In genomic region chr2:143259368-143259958, GRCh38 we compare ENCODE assay signal across 9 cellular contexts.
DNase-seq lines count a peak whose midpoint lies in the region; ATAC-seq and TF ChIP-seq lines count a peak whose summit lies in the region.
"Had no signal": no experiment of that assay in that cellular context is flagged by ENCODE, and none has a peak within 500 bp of the region (broad histone marks: within the 10 kb centered on the region; RNA-seq: fewer than 3 reads in every experiment).

No MANE protein-coding gene starts in this region.

- 0 out of 22 replicates have a peak, but pooled peaks cover 0 to 4% (median 0%) of the 10 kb centered on the region in 11 experiments for H4K20me1 ChIP-seq in BLaER1 treated with 17β-estradiol and CSF1 and Interleukin-3, amounts not matched to agents 10 nM and 100 nM
- H4K20me1 ChIP-seq in PC-3 (ENCODE audit: low read length): no peaks in the 10 kb centered on the region

- H3K27me3 ChIP-seq in BLaER1 treated with 17β-estradiol and CSF1 and Interleukin-3, amounts not matched to agents 10 nM and 100 nM: no peaks in the 10 kb centered on the region
- H3K27me3 ChIP-seq in PC-3 (ENCODE audit: low read length) (peaks cover 22% of the 10 kb centered on the region), neuronal stem cell (ENCODE audit: control insufficient read depth in 3 of 3, insufficient read depth in 3 of 3, low read depth in 1 of 3, low read length in 3 of 3) (no peaks in the 10 kb centered on the region), suprapubic skin (no peaks in the 10 kb centered on the region)
- H3K27me3 ChIP-seq: SJSA1 had no signal

- no peaks in the 10 kb centered on the region for H3K79me1 ChIP-seq in neuronal stem cell (ENCODE audit: low read depth, low read length)

- H2AFZ ChIP-seq in PC-3 (ENCODE audit: low read length) (0 out of 2 replicates have a peak overlapping the region, but pooled peaks have one; percentile 40), neuronal stem cell (ENCODE audit: low read length) (peak overlapping the region; percentile 63)

- H3K4me2 ChIP-seq in BLaER1 treated with 17β-estradiol and CSF1 and Interleukin-3, amounts not matched to agents 10 nM and 100 nM: peak overlapping the region in 7 of 11 experiments; percentile 36 to 58 (median 48); a peak in 10 of 22 replicates
- H3K4me2 ChIP-seq in PC-3 (ENCODE audit: low read length): no peak overlapping the region
- no peak overlapping the region for H3K4me2 ChIP-seq in neuronal stem cell (ENCODE audit: insufficient read depth, low read length, poor library complexity, severe bottlenecking)

- H2AK5ac ChIP-seq in neuronal stem cell (ENCODE audit: low read depth, low read length): no peak overlapping the region

- CTCF ChIA-PET in PC-3 (lab: Charles Lee): interaction anchor here (0.6 to 1.3 kb wide), 3 partner anchors 88 to 148 kb away, joined by 3 to 4 read pairs (median 3); no protein-coding TSS in a partner anchor

- intact Hi-C loops in PC-3 (cut with micrococcal nuclease): loop anchor here (1.0 to 2.0 kb wide), 3 partner anchors 54 to 149 kb away; no protein-coding TSS in a partner anchor

- H2BK120ac ChIP-seq in neuronal stem cell (ENCODE audit: low read depth, low read length): no peak overlapping the region

- H2BK5ac ChIP-seq in neuronal stem cell (ENCODE audit: low read length): no peak overlapping the region

- no peak overlapping the region for H4K91ac ChIP-seq in neuronal stem cell (ENCODE audit: low read depth, low read length, poor library complexity)

- TF ChIP-seq EP300 in suprapubic skin (IDR thresholded peaks at IDR 0.05): no peak

- no peak for TF ChIP-seq POLR2A in suprapubic skin (IDR thresholded peaks at IDR 0.05)

- no TSS peak for BruUV-seq in PC-3 (replicated peaks; lab: Mats Ljungman, UMichigan)

- H3K36me3 ChIP-seq in BLaER1 treated with 17β-estradiol and CSF1 and Interleukin-3, amounts not matched to agents 10 nM and 100 nM: peaks cover 0 to 26% (median 12%) of the 10 kb centered on the region in 11 experiments; a peak in 12 of 22 replicates
- H3K36me3 ChIP-seq in PC-3 (ENCODE audit: low read depth, low read length) (no peaks in the 10 kb centered on the region), neuronal stem cell (replicated peaks in 1 of 2; ENCODE audit: control insufficient read depth in 2 of 2, insufficient read depth in 2 of 2, low read length in 2 of 2) (no peaks in the 10 kb centered on the region), suprapubic skin (no peaks in the 10 kb centered on the region)
- H3K36me3 ChIP-seq: SJSA1 had no signal

- peak; percentile 17 for DNase-seq in HuH-7 (ENCODE audit: low spot score)
- peak; percentile 81 for DNase-seq in PC-3
- peak; percentile 74 to 80 for DNase-seq in activated T-cell treated with anti-CD3 and anti-CD28 coated beads, Interleukin-2, amount 50 U/mL, for 48 hours
- peak; percentile 64 for DNase-seq in fibroblast of gingiva (ENCODE audit: low read depth)
- DNase-seq in neuronal stem cell (ENCODE audit: low spot score): peak; percentile 62
- peak in 1 of 2 donors; percentile 66 for DNase-seq in suprapubic skin (ENCODE audit: low spot score in 2 of 2)

- H3F3A ChIP-seq in PC-3 (ENCODE audit: low read length, unreplicated experiment): no peaks in the 10 kb centered on the region

- H3K9me3 ChIP-seq in BLaER1 treated with 17β-estradiol and CSF1 and Interleukin-3, amounts not matched to agents 10 nM and 100 nM (replicated peaks in 1 of 11): peaks cover 0 to 21% (median 16%) of the 10 kb centered on the region in 11 experiments; a peak in 14 of 22 replicates
- no peaks in the 10 kb centered on the region for H3K9me3 ChIP-seq in PC-3 (ENCODE audit: low read length)
- H3K9me3 ChIP-seq in neuronal stem cell (replicated peaks in 1 of 2; ENCODE audit: control insufficient read depth in 2 of 2, insufficient read depth in 1 of 2, low read depth in 1 of 2, low read length in 2 of 2): no peaks in the 10 kb centered on the region
- no peaks in the 10 kb centered on the region for H3K9me3 ChIP-seq in suprapubic skin
- H3K9me3 ChIP-seq: SJSA1 had no signal

- TF ChIP-seq CTCF in PC-3 (conservative IDR thresholded peaks at IDR 0.05; ENCODE audit: low read depth, low read length) (peak; percentile 89), suprapubic skin (IDR thresholded peaks at IDR 0.05) (peak; percentile 35 to 62)

- H3K18ac ChIP-seq in neuronal stem cell (ENCODE audit: low read length): no peak overlapping the region

- H3K4ac ChIP-seq in neuronal stem cell (ENCODE audit: low read length): no peak overlapping the region

- H3K79me2 ChIP-seq in PC-3 (ENCODE audit: low read length): no peaks in the 10 kb centered on the region

- no peak overlapping the region for H2BK12ac ChIP-seq in neuronal stem cell (ENCODE audit: low read length)

- no CpG with 5 or more reads among the region's 5 CpGs for WGBS in neuronal stem cell (ENCODE audit: extremely low coverage in 2 of 2, insufficient read length in 2 of 2, insufficient replicate concordance in 1 of 2), 2 donors
- 10% methylated on average over 5 of the region's 5 CpGs for WGBS in suprapubic skin

- peaks cover 38 to 65% (median 43%) of the 10 kb centered on the region in 10 experiments for H3K4me1 ChIP-seq in BLaER1 treated with 17β-estradiol and CSF1 and Interleukin-3, amounts not matched to agents 10 nM and 100 nM
- no peaks in the 10 kb centered on the region for H3K4me1 ChIP-seq in PC-3 (ENCODE audit: insufficient read depth, low read length)
- no peaks in the 10 kb centered on the region for H3K4me1 ChIP-seq in neuronal stem cell (ENCODE audit: control insufficient read depth in 2 of 2, insufficient read depth in 1 of 2, low read depth in 1 of 2, low read length in 2 of 2)
- H3K4me1 ChIP-seq in suprapubic skin: peaks cover 3% of the 10 kb centered on the region
- H3K4me1 ChIP-seq: SJSA1 had no signal

- no peak overlapping the region for H3K4me3 ChIP-seq in BLaER1 treated with 17β-estradiol and CSF1 and Interleukin-3, amounts not matched to agents 10 nM and 100 nM
- H3K4me3 ChIP-seq in PC-3 (ENCODE audit: low read length): no peak overlapping the region
- no peak overlapping the region for H3K4me3 ChIP-seq in neuronal stem cell (ENCODE audit: low read length in 2 of 2)
- no peak overlapping the region for H3K4me3 ChIP-seq in suprapubic skin
- H3K4me3 ChIP-seq: SJSA1 had no signal

- H2BK15ac ChIP-seq in neuronal stem cell (ENCODE audit: low read length): no peak overlapping the region

- H3K14ac ChIP-seq in neuronal stem cell (ENCODE audit: low read length): no peak overlapping the region

- H3K9me2 ChIP-seq in PC-3 (replicated peaks; ENCODE audit: low read length): no peaks in the 10 kb centered on the region

- POLR2A ChIA-PET in PC-3 (lab: Charles Lee; ENCODE audit: unreplicated experiment): no interaction called here

- no peak overlapping the region for H3K23ac ChIP-seq in neuronal stem cell (ENCODE audit: low read depth, low read length, poor library complexity)

- peak overlapping the region in 7 of 11 experiments; percentile 20 to 70 (median 53); a peak in 9 of 22 replicates for H3K9ac ChIP-seq in BLaER1 treated with 17β-estradiol and CSF1 and Interleukin-3, amounts not matched to agents 10 nM and 100 nM
- no peak overlapping the region for H3K9ac ChIP-seq in PC-3 (ENCODE audit: low read length)
- no peak overlapping the region for H3K9ac ChIP-seq in neuronal stem cell (ENCODE audit: low read depth, low read length, poor library complexity)

- ATAC-seq in GM18909 (IDR thresholded peaks at IDR 0.05; ENCODE audit: poor library complexity, unreplicated experiment) (peak; percentile 59), PC-3 (peak; percentile 84)

- peak overlapping the region in 6 of 11 experiments; percentile 33 to 65 (median 56); a peak in 11 of 22 replicates for H3K27ac ChIP-seq in BLaER1 treated with 17β-estradiol and CSF1 and Interleukin-3, amounts not matched to agents 10 nM and 100 nM
- H3K27ac ChIP-seq in PC-3 (ENCODE audit: low read length) (no peak overlapping the region), neuronal stem cell (replicated peaks; ENCODE audit: low read length) (no peak overlapping the region), suprapubic skin (no peak overlapping the region)
- H3K27ac ChIP-seq: SJSA1 had no signal

- no peak overlapping the region for H4K8ac ChIP-seq in neuronal stem cell (ENCODE audit: low read depth, low read length)

Comparison
In these comparisons a context has a peak if more than half of its experiments do, and no peak if none do; other contexts are left out.
1. H3K27ac ChIP-seq: peak in BLaER1 treated with 17β-estradiol and CSF1 and Interleukin-3, amounts not matched to agents 10 nM and 100 nM (6 of 11); none in PC-3 (single experiment), neuronal stem cell (single experiment) and suprapubic skin (single experiment).
2. H3K4me2 ChIP-seq: peak in BLaER1 treated with 17β-estradiol and CSF1 and Interleukin-3, amounts not matched to agents 10 nM and 100 nM (7 of 11); none in PC-3 (single experiment) and neuronal stem cell (single experiment).
3. H3K9ac ChIP-seq: peak in BLaER1 treated with 17β-estradiol and CSF1 and Interleukin-3, amounts not matched to agents 10 nM and 100 nM (7 of 11); none in PC-3 (single experiment) and neuronal stem cell (single experiment).